ENCODE assay signal across 12 cellular contexts in genomic region chr3:189195302-189195701, GRCh38. TPM values are rescaled to one million over a fixed set of nuclear protein-coding genes. Genes with fewer than 3 reads are reported as not detected.
DNase-seq lines count a peak whose midpoint lies in the region; ATAC-seq and TF ChIP-seq lines count a peak whose summit lies in the region.
"Had no signal": no experiment of that assay in that cellular context is flagged by ENCODE, and none has a peak within 500 bp of the region (broad histone marks: within the 10 kb centered on the region; RNA-seq: fewer than 3 reads in every experiment).

No MANE protein-coding gene starts in this region.

- H3K27me3 ChIP-seq in AG04450 (ENCODE audit: control insufficient read depth, insufficient read depth, low read length) (peaks cover 2% of the 10 kb centered on the region), tibial artery (no peaks in the 10 kb centered on the region)
- H3K27me3 ChIP-seq: right atrium auricular region had no signal

- no peak for DNase-seq in AG04450 (ENCODE audit: low read depth, low spot score)
- DNase-seq in SK-MEL-5 (ENCODE audit: low read depth, low spot score) = peak; percentile 47
- DNase-seq in iPS-NIHi11 (ENCODE audit: low spot score) = peak; percentile 21
- no peak for DNase-seq in globus pallidus (ENCODE audit: low spot score)
- no peak for DNase-seq in ACHN
- DNase-seq in tibial artery = no peak
- DNase-seq: activated effector memory CD4-positive, alpha-beta T cell treated with Interleukin-2 at 50 U/mL for 16 hours; CD4-positive, CD25-positive, alpha-beta regulatory T cell; NCI-H187 treated with DMSO at 0.1 percent for 48 hours had no signal

- peak; percentile 53 for ATAC-seq in GM19351 (IDR thresholded peaks at IDR 0.05; ENCODE audit: unreplicated experiment)
- ATAC-seq in HG03378 (IDR thresholded peaks at IDR 0.05; ENCODE audit: unreplicated experiment) = no peak

- H3K4me3 ChIP-seq in AG04450 (ENCODE audit: low read depth, low read length) = no peak overlapping the region
- no peak overlapping the region for H3K4me3 ChIP-seq in tibial artery
- H3K4me3 ChIP-seq: right atrium auricular region had no signal

- CTCF ChIA-PET in AG04450 (lab: Charles Lee) = no interaction called here

- H3K4me1 ChIP-seq in tibial artery = no peaks in the 10 kb centered on the region
- H3K4me1 ChIP-seq: right atrium auricular region had no signal

- H3K27ac ChIP-seq in AG04450 (ENCODE audit: low read depth, low read length) = no peak overlapping the region
- no peak overlapping the region for H3K27ac ChIP-seq in tibial artery
- H3K27ac ChIP-seq: right atrium auricular region had no signal

- no peaks in the 10 kb centered on the region for H3K36me3 ChIP-seq in tibial artery
- H3K36me3 ChIP-seq: right atrium auricular region had no signal

- TF ChIP-seq CTCF in AG04450 (IDR thresholded peaks at IDR 0.05; ENCODE audit: low read depth, low read length) = 0 out of 2 replicates have a peak, but pooled peaks have one; percentile 5
- TF ChIP-seq CTCF in tibial artery (IDR thresholded peaks at IDR 0.05) = no peak

- in situ Hi-C loops in SK-MEL-5 (cut with HindIII; ENCODE audit: low pct_unique_long_range_greater_than_20kb, low sequenced_read_pairs) (no loop called here), ACHN (cut with HindIII; ENCODE audit: low pct_ligation_motif_present, low pct_unique_long_range_greater_than_20kb, low sequenced_read_pairs) (no loop called here)

- H3K9me3 ChIP-seq in AG04450 (ENCODE audit: control insufficient read depth, insufficient read depth, low read length) (no peaks in the 10 kb centered on the region; the same call in 1 of the 2 replicates), tibial artery (peaks cover 0 to 17% (median 0%) of the 10 kb centered on the region in 3 donors)

- intact Hi-C loops in tibial artery (cut with DNase I; ENCODE audit: low total_unique reads) = no loop called here

- POLR2A ChIA-PET in AG04450 (lab: Yijun Ruan, JAX) = no interaction called here

RNA-seq across cellular contexts. Expression of gene TPRG1, which starts 23.5 kb away (rescaled TPM):
- polyA plus RNA-seq in AG04450 (2011; rRNA removed) = 0.11 and 0.42 TPM in 2 replicates
- polyA minus RNA-seq in AG04450 (2011; rRNA and poly(A)+ RNA removed) = 2.4 and 3.6 TPM in 2 replicates
- total RNA-seq in SK-MEL-5 (2014; rRNA removed; shearing (Covaris generic)) = 0.45 TPM in 1 of 2 replicates, not detected in the other
- polyA plus RNA-seq in SK-MEL-5 (2015; cell fraction: cytosol; rRNA removed) = not detected in 2 replicates
- polyA plus RNA-seq in SK-MEL-5 (2015; cell fraction: nucleus; rRNA removed) = not detected in 2 replicates

Comparison
In these comparisons a context has a peak if more than half of its experiments do, and no peak if none do; other contexts are left out.
1. DNase-seq: peak in SK-MEL-5 (single experiment) and iPS-NIHi11 (single experiment); none in AG04450 (single experiment), globus pallidus (single experiment), ACHN (single experiment) and tibial artery (0 of 2).